In genomic region chrX:44183329-44183728, GRCh38 we compare ENCODE assay signal across 21 cellular contexts.
DNase-seq lines count a peak whose midpoint lies in the region; ATAC-seq lines count a peak whose summit lies in the region.
"Had no signal": no experiment of that assay in that cellular context is flagged by ENCODE, and none has a peak within 500 bp of the region (broad histone marks: within the 10 kb centered on the region; RNA-seq: fewer than 3 reads in every experiment).

No MANE protein-coding gene starts in this region.

- H3K9me3 Mint-ChIP-seq in activated naive CD8-positive, alpha-beta T cell treated with anti-CD3 and anti-CD28 coated beads for 36 hours = no peaks in the 10 kb centered on the region
- H3K9me3 Mint-ChIP-seq: activated B cell treated with CpG ODN at 0.5 μM for 24 hours; stimulated activated naive CD8-positive, alpha-beta T cell treated with anti-CD3 and anti-CD28 coated beads, Interleukin-15, Interleukin-2, amounts not matched to agents 100 ng/mL and 50 ng/mL, for 24 hours; T-cell had no signal

- DNase-seq in SIG-M5 treated with dmso at 0.1 percent for 504 hours (lab: John Stamatoyannopoulos, UW; ENCODE audit: unreplicated experiment) (peak; percentile 7), SIG-M5 (lab: John Stamatoyannopoulos, UW) (no peak), NCI-H69 (lab: John Stamatoyannopoulos, UW) (peak; percentile 79), superior temporal gyrus (ENCODE audit: extremely low spot score) (peak; percentile 47), retina (no peak)
- no peak for DNase-seq in activated naive CD8-positive, alpha-beta T cell treated with anti-CD3 and anti-CD28 coated beads for 36 hours
- DNase-seq: activated B cell treated with CpG ODN at 0.5 μM for 24 hours; DMS79 treated with DMSO at 0.1 percent for 48 hours; effector CD4-positive, alpha-beta T cell; heart left ventricle; islet precursor cell; NCI-H1092 treated with DMSO at 0.1 percent for 48 hours; NCI-H774; T-cell had no signal

- H3K27me3 Mint-ChIP-seq in activated naive CD8-positive, alpha-beta T cell treated with anti-CD3 and anti-CD28 coated beads for 36 hours = no peaks in the 10 kb centered on the region
- H3K27me3 Mint-ChIP-seq: activated B cell treated with CpG ODN at 0.5 μM for 24 hours; stimulated activated naive CD8-positive, alpha-beta T cell treated with anti-CD3 and anti-CD28 coated beads, Interleukin-15, Interleukin-2, amounts not matched to agents 100 ng/mL and 50 ng/mL, for 24 hours; T-cell had no signal

- peak; percentile 80 for ATAC-seq in esophagus mucosa
- no peak for ATAC-seq in GM18502 (IDR thresholded peaks at IDR 0.05; ENCODE audit: poor library complexity, unreplicated experiment)
- ATAC-seq: heart left ventricle, K562, T-cell had no signal

- H3K4me1 Mint-ChIP-seq in activated naive CD8-positive, alpha-beta T cell treated with anti-CD3 and anti-CD28 coated beads for 36 hours = no peaks in the 10 kb centered on the region
- H3K4me1 Mint-ChIP-seq: activated B cell treated with CpG ODN at 0.5 μM for 24 hours, mesothelial cell of epicardium, neural progenitor cell, T-cell had no signal

- no peak overlapping the region for H3K4me3 Mint-ChIP-seq in activated naive CD8-positive, alpha-beta T cell treated with anti-CD3 and anti-CD28 coated beads for 36 hours
- H3K4me3 Mint-ChIP-seq: activated B cell treated with CpG ODN at 0.5 μM for 24 hours; CD14-positive monocyte; mesothelial cell of epicardium; neural progenitor cell; stimulated activated naive CD8-positive, alpha-beta T cell treated with anti-CD3 and anti-CD28 coated beads, Interleukin-15, Interleukin-2, amounts not matched to agents 100 ng/mL and 50 ng/mL, for 24 hours; T-cell had no signal

- H3K36me3 Mint-ChIP-seq in activated naive CD8-positive, alpha-beta T cell treated with anti-CD3 and anti-CD28 coated beads for 36 hours = no peaks in the 10 kb centered on the region
- H3K36me3 Mint-ChIP-seq: CD14-positive monocyte, mesothelial cell of epicardium, neural progenitor cell had no signal

- no peak overlapping the region for H3K27ac Mint-ChIP-seq in activated naive CD8-positive, alpha-beta T cell treated with anti-CD3 and anti-CD28 coated beads for 36 hours
- H3K27ac Mint-ChIP-seq: activated B cell treated with CpG ODN at 0.5 μM for 24 hours; CD14-positive monocyte; mesothelial cell of epicardium; neural progenitor cell; stimulated activated naive CD8-positive, alpha-beta T cell treated with anti-CD3 and anti-CD28 coated beads, Interleukin-15, Interleukin-2, amounts not matched to agents 100 ng/mL and 50 ng/mL, for 24 hours; T-cell had no signal

Comparison
In these comparisons a context has a peak if more than half of its experiments do, and no peak if none do; other contexts are left out.
1. DNase-seq: peak in SIG-M5 treated with dmso at 0.1 percent for 504 hours (single experiment), NCI-H69 (single experiment) and superior temporal gyrus (single experiment); none in SIG-M5 (single experiment), retina (single experiment) and activated naive CD8-positive, alpha-beta T cell treated with anti-CD3 and anti-CD28 coated beads for 36 hours (single experiment).